10 cellular contexts compared by ENCODE assay signal in genomic region chr2:173400760-173401159, GRCh38. TPM values are rescaled to one million over a fixed set of nuclear protein-coding genes. Genes with fewer than 3 reads are reported as not detected.
DNase-seq lines count a peak whose midpoint lies in the region; ATAC-seq lines count a peak whose summit lies in the region.
"Had no signal": no experiment of that assay in that cellular context is flagged by ENCODE, and none has a peak within 500 bp of the region (broad histone marks: within the 10 kb centered on the region; RNA-seq: fewer than 3 reads in every experiment).

No MANE protein-coding gene starts in this region.

- H3K4me1 ChIP-seq in HUES6 (ENCODE audit: control insufficient read depth, insufficient read depth, low read length) = peaks cover 26% of the 10 kb centered on the region
- peaks cover 2% of the 10 kb centered on the region for H3K4me1 ChIP-seq in mesenchymal stem cell (ENCODE audit: control insufficient read depth, insufficient read depth, low read depth, low read length)

- no peak overlapping the region for H3K4me2 ChIP-seq in mesenchymal stem cell (ENCODE audit: low read length, poor library complexity, severe bottlenecking)

- H3K9ac ChIP-seq in HUES6 (ENCODE audit: low read length) (no peak overlapping the region), SK-N-MC (ENCODE audit: insufficient read length) (no peak overlapping the region), mesenchymal stem cell (ENCODE audit: low read length) (no peak overlapping the region)

- H3K14ac ChIP-seq in mesenchymal stem cell (ENCODE audit: low read length in 2 of 2) = no peak overlapping the region

- H3K27ac Mint-ChIP-seq in activated naive CD8-positive, alpha-beta T cell treated with anti-CD3 and anti-CD28 coated beads, Interleukin-2, amount 50 U/mL, for 24 hours = no peak overlapping the region

- H3K36me3 Mint-ChIP-seq in activated naive CD8-positive, alpha-beta T cell treated with anti-CD3 and anti-CD28 coated beads, Interleukin-2, amount 50 U/mL, for 24 hours (ENCODE audit: low read depth) = no peaks in the 10 kb centered on the region

- H3K9me3 ChIP-seq in HUES6 (ENCODE audit: control insufficient read depth, insufficient read depth, low read depth, low read length) = no peaks in the 10 kb centered on the region
- no peaks in the 10 kb centered on the region for H3K9me3 ChIP-seq in SK-N-MC (ENCODE audit: low read depth, low read length)
- H3K9me3 ChIP-seq in mesenchymal stem cell (ENCODE audit: control insufficient read depth, low read length) = no peaks in the 10 kb centered on the region

- H3K27me3 ChIP-seq in HUES6 (ENCODE audit: control insufficient read depth, insufficient read depth, low read length) = peaks cover 7% of the 10 kb centered on the region
- peaks cover 0 to 37% of the 10 kb centered on the region in 2 experiments for H3K27me3 ChIP-seq in mesenchymal stem cell (ENCODE audit: control insufficient read depth in 1 of 2, insufficient read depth in 1 of 2, low read length in 2 of 2)

- no peak overlapping the region for H2BK5ac ChIP-seq in mesenchymal stem cell (ENCODE audit: low read depth, low read length, poor library complexity, severe bottlenecking)

- H2AFZ ChIP-seq in mesenchymal stem cell (ENCODE audit: low read depth, low read length) = no peak overlapping the region

- H3K4me3 ChIP-seq in HUES6 (ENCODE audit: low read depth, low read length) (0 out of 2 replicates have a peak overlapping the region, but pooled peaks have one; percentile 7), SK-N-MC (no peak overlapping the region), mesenchymal stem cell (ENCODE audit: insufficient read depth in 1 of 2, low read depth in 1 of 2, low read length in 2 of 2) (no peak overlapping the region)

- peaks cover 65% of the 10 kb centered on the region for H3K27me3 Mint-ChIP-seq in activated naive CD8-positive, alpha-beta T cell treated with anti-CD3 and anti-CD28 coated beads, Interleukin-2, amount 50 U/mL, for 24 hours

- no peaks in the 10 kb centered on the region for H3K9me3 Mint-ChIP-seq in activated naive CD8-positive, alpha-beta T cell treated with anti-CD3 and anti-CD28 coated beads, Interleukin-2, amount 50 U/mL, for 24 hours

- H4K8ac ChIP-seq in mesenchymal stem cell (ENCODE audit: low read length) = no peak overlapping the region

- H2AK5ac ChIP-seq in mesenchymal stem cell (ENCODE audit: low read length, severe bottlenecking) = peak overlapping the region; percentile 15

- H3K23ac ChIP-seq in mesenchymal stem cell (ENCODE audit: low read length in 2 of 2) = no peak overlapping the region

- peak; percentile 9 for DNase-seq in EH (ENCODE audit: low read depth)
- peak; percentile 2 for DNase-seq in SK-N-MC (ENCODE audit: low read depth, low spot score)
- peak; percentile 16 for DNase-seq in mesenchymal stem cell
- no peak for DNase-seq in activated naive CD8-positive, alpha-beta T cell treated with anti-CD3 and anti-CD28 coated beads, Interleukin-2, amount 50 U/mL, for 24 hours
- no peak for DNase-seq in NOMO-1 treated with DMSO at 0.1 percent for 48 hours (lab: John Stamatoyannopoulos, UW; ENCODE audit: unreplicated experiment)
- DNase-seq: activated CD4-positive, alpha-beta T cell treated with anti-CD3 and anti-CD28 coated beads, Interleukin-2, amount 50 U/mL, for 1 hour; IMR-90; midbrain had no signal

- H3K4me3 Mint-ChIP-seq in activated naive CD8-positive, alpha-beta T cell treated with anti-CD3 and anti-CD28 coated beads, Interleukin-2, amount 50 U/mL, for 24 hours = no peak overlapping the region

- H3K4ac ChIP-seq in mesenchymal stem cell (ENCODE audit: low read depth in 1 of 2, low read length in 2 of 2) = no peak overlapping the region

- no peak overlapping the region for H2BK120ac ChIP-seq in mesenchymal stem cell (ENCODE audit: low read depth, low read length)

- peaks cover 4% of the 10 kb centered on the region for H3K4me1 Mint-ChIP-seq in activated naive CD8-positive, alpha-beta T cell treated with anti-CD3 and anti-CD28 coated beads, Interleukin-2, amount 50 U/mL, for 24 hours

- WGBS in mesenchymal stem cell = 38% methylated on average over 3 of the region's 4 CpGs

- no peak overlapping the region for H3K27ac ChIP-seq in HUES6 (ENCODE audit: low read depth, low read length)
- H3K27ac ChIP-seq in SK-N-MC = no peak overlapping the region
- no peak overlapping the region for H3K27ac ChIP-seq in mesenchymal stem cell (ENCODE audit: low read length, poor library complexity, severe bottlenecking)

- no peak overlapping the region for H3K18ac ChIP-seq in mesenchymal stem cell (ENCODE audit: low read depth in 1 of 2, low read length in 2 of 2)

- no peak for ATAC-seq in GM21381 (IDR thresholded peaks at IDR 0.05; ENCODE audit: unreplicated experiment)
- ATAC-seq in activated naive CD8-positive, alpha-beta T cell treated with anti-CD3 and anti-CD28 coated beads, Interleukin-2, amount 50 U/mL, for 24 hours = no peak

- H4K91ac ChIP-seq in mesenchymal stem cell (ENCODE audit: low read length) = no peak overlapping the region

- no peak overlapping the region for H2BK15ac ChIP-seq in mesenchymal stem cell (ENCODE audit: low read depth, poor library complexity, severe bottlenecking)

- no peaks in the 10 kb centered on the region for H3K36me3 ChIP-seq in HUES6 (ENCODE audit: control insufficient read depth, insufficient read depth, low read length)
- no peaks in the 10 kb centered on the region for H3K36me3 ChIP-seq in SK-N-MC (ENCODE audit: insufficient read depth, low read length)
- no peaks in the 10 kb centered on the region for H3K36me3 ChIP-seq in mesenchymal stem cell (ENCODE audit: control insufficient read depth in 1 of 2, insufficient read depth in 2 of 2, low read depth in 1 of 2, low read length in 2 of 2)

- no peak overlapping the region for H2BK12ac ChIP-seq in mesenchymal stem cell (ENCODE audit: low read length in 2 of 2)

- H3K79me1 ChIP-seq in mesenchymal stem cell (replicated peaks; ENCODE audit: low read length, poor library complexity, severe bottlenecking) = no peaks in the 10 kb centered on the region

RNA-seq across cellular contexts. Expression of gene CDCA7, which starts 46.1 kb away (rescaled TPM):
- 6.3 TPM for polyA plus RNA-seq in mesenchymal stem cell (2013, experiment 1 of 2)
- 6.3 TPM for polyA plus RNA-seq in mesenchymal stem cell (2013, experiment 2 of 2)

Comparison
In these comparisons a context has a peak if more than half of its experiments do, and no peak if none do; other contexts are left out.
1. DNase-seq: peak in EH (single experiment), SK-N-MC (single experiment) and mesenchymal stem cell (single experiment); none in activated naive CD8-positive, alpha-beta T cell treated with anti-CD3 and anti-CD28 coated beads, Interleukin-2, amount 50 U/mL, for 24 hours (single experiment) and NOMO-1 treated with DMSO at 0.1 percent for 48 hours (single experiment).